Comparison of ENCODE assay signal across 27 cellular contexts in the genomic region with DNA sequence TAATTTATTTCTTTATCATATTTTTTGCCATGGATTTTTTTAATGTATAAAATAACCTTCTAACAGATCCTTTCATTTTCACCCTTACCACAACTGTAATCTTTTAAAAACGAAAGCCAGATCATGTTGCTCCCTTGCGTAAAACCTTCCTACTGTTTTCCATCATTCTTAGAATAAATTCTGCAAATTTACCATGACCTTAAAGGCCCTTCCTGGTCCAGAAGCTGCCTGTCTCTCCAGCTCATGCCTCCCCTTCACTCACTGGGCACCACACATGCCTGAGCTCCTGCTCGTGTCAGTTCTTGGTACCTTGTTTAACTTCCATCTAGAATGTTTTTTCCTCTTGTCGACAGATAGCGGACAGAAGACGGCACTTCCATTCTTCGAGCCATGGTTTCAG.
"Had no signal": no experiment of that assay in that cellular context is flagged by ENCODE, and none has a peak within 500 bp of the region (broad histone marks: within the 10 kb centered on the region; RNA-seq: fewer than 3 reads in every experiment).

No MANE protein-coding gene starts in this region.

- DNase-seq: activated B cell treated with CpG ODN at 0.5 μM for 24 hours; activated CD4-positive, alpha-beta T cell treated with anti-CD3 and anti-CD28 coated beads for 1 hour; activated CD4-positive, alpha-beta T cell treated with anti-CD3 and anti-CD28 coated beads, Interleukin-2, amount 10 ng/mL, durations not matched to agents 24 days and 14 days; activated CD4-positive, alpha-beta T cell treated with anti-CD3 and anti-CD28 coated beads, Interleukin-2, amount 50 U/mL, for 48 hours; activated CD8-positive, alpha-beta memory T cell treated with anti-CD3 and anti-CD28 coated beads, Interleukin-2, amount 10 ng/mL, durations not matched to agents 7 days and 5 days; activated effector memory CD4-positive, alpha-beta T cell treated with Interleukin-2 at 50 U/mL for 16 hours; activated naive CD4-positive, alpha-beta T cell; activated T-cell treated with anti-CD3 and anti-CD28 coated beads, Interleukin-2, amount 50 U/mL, for 24 hours; amniotic stem cell; Kasumi-1; KBM-7; NCI-H1048; NCI-H146; NCI-H1930; NCI-H2171 treated with DMSO at 0.1 percent for 48 hours; NCI-H226; NCI-H526 treated with DMSO at 0.1 percent for 48 hours; PC-9; SIG-M5; T-cell; T-helper 2 cell; T1000 had no signal

- H3K4me1 ChIP-seq: ascending aorta had no signal

- H3K9me3 ChIP-seq: ascending aorta had no signal

- H3K27ac ChIP-seq: ascending aorta, PC-9, SK-N-MC had no signal

- H3K4me3 Mint-ChIP-seq: activated B cell treated with CpG ODN at 0.5 μM for 24 hours; activated CD4-positive, alpha-beta T cell treated with anti-CD3 and anti-CD28 coated beads, Interleukin-2, amount 10 ng/mL, durations not matched to agents 24 days and 14 days; activated CD8-positive, alpha-beta memory T cell treated with anti-CD3 and anti-CD28 coated beads, Interleukin-2, amount 10 ng/mL, durations not matched to agents 7 days and 5 days; activated naive CD4-positive, alpha-beta T cell treated with anti-CD3 and anti-CD28 coated beads, Interleukin-2, amount 50 U/mL, for 24 hours; activated T-cell treated with anti-CD3 and anti-CD28 coated beads, Interleukin-2, amount 50 U/mL, for 24 hours; activated T-helper 1 cell treated with anti-CD3 and anti-CD28 coated beads, Interleukin-12 subunit alpha, Interleukin-12 subunit beta, Interleukin-2, Interleukin-4 antibody, amounts not matched to agents 30 ng/mL and 10 ng/mL and 1 ng/mL, durations not matched to agents 14 hours and 24 hours and 36 hours; brain; T-cell had no signal

- H3K4me1 Mint-ChIP-seq: activated B cell treated with CpG ODN at 0.5 μM for 24 hours; activated CD4-positive, alpha-beta T cell treated with anti-CD3 and anti-CD28 coated beads, Interleukin-2, amount 10 ng/mL, durations not matched to agents 24 days and 14 days; activated CD8-positive, alpha-beta memory T cell treated with anti-CD3 and anti-CD28 coated beads, Interleukin-2, amount 10 ng/mL, durations not matched to agents 7 days and 5 days; activated naive CD4-positive, alpha-beta T cell treated with anti-CD3 and anti-CD28 coated beads, Interleukin-2, amount 50 U/mL, for 24 hours; T-cell had no signal

- H3K4me2 ChIP-seq: PC-9 had no signal

- H3K27ac Mint-ChIP-seq: activated B cell treated with CpG ODN at 0.5 μM for 24 hours; activated CD4-positive, alpha-beta T cell treated with anti-CD3 and anti-CD28 coated beads, Interleukin-2, amount 10 ng/mL, durations not matched to agents 24 days and 14 days; activated CD8-positive, alpha-beta memory T cell treated with anti-CD3 and anti-CD28 coated beads, Interleukin-2, amount 10 ng/mL, durations not matched to agents 7 days and 5 days; activated naive CD4-positive, alpha-beta T cell treated with anti-CD3 and anti-CD28 coated beads, Interleukin-2, amount 50 U/mL, for 24 hours; activated T-cell treated with anti-CD3 and anti-CD28 coated beads, Interleukin-2, amount 50 U/mL, for 24 hours; activated T-helper 1 cell treated with anti-CD3 and anti-CD28 coated beads, Interleukin-12 subunit alpha, Interleukin-12 subunit beta, Interleukin-2, Interleukin-4 antibody, amounts not matched to agents 30 ng/mL and 10 ng/mL and 1 ng/mL, durations not matched to agents 14 hours and 24 hours and 36 hours; T-cell had no signal

- H2AFZ ChIP-seq: PC-9 had no signal

- H3K4me3 ChIP-seq: ascending aorta, PC-9, SK-N-MC had no signal

- H3K36me3 ChIP-seq: ascending aorta had no signal

- H3K36me3 Mint-ChIP-seq: activated CD8-positive, alpha-beta memory T cell treated with anti-CD3 and anti-CD28 coated beads, Interleukin-2, amount 10 ng/mL, durations not matched to agents 7 days and 5 days; activated naive CD4-positive, alpha-beta T cell treated with anti-CD3 and anti-CD28 coated beads, Interleukin-2, amount 50 U/mL, for 24 hours; brain; T-cell had no signal

- H3K9me3 Mint-ChIP-seq: activated B cell treated with CpG ODN at 0.5 μM for 24 hours; activated CD4-positive, alpha-beta T cell treated with anti-CD3 and anti-CD28 coated beads, Interleukin-2, amount 10 ng/mL, durations not matched to agents 24 days and 14 days; activated naive CD4-positive, alpha-beta T cell treated with anti-CD3 and anti-CD28 coated beads, Interleukin-2, amount 50 U/mL, for 24 hours; activated T-cell treated with anti-CD3 and anti-CD28 coated beads, Interleukin-2, amount 50 U/mL, for 24 hours; activated T-helper 1 cell treated with anti-CD3 and anti-CD28 coated beads, Interleukin-12 subunit alpha, Interleukin-12 subunit beta, Interleukin-2, Interleukin-4 antibody, amounts not matched to agents 30 ng/mL and 10 ng/mL and 1 ng/mL, durations not matched to agents 14 hours and 24 hours and 36 hours; T-cell had no signal

- H3K27me3 ChIP-seq: ascending aorta had no signal

- ATAC-seq: activated CD8-positive, alpha-beta memory T cell treated with anti-CD3 and anti-CD28 coated beads, Interleukin-2, amount 10 ng/mL, durations not matched to agents 7 days and 5 days; T-cell had no signal
